Comparison of ENCODE assay signal across 14 cellular contexts in genomic region chr6:37622639-37623038, GRCh38.
DNase-seq lines count a peak whose midpoint lies in the region; ATAC-seq and TF ChIP-seq lines count a peak whose summit lies in the region.
"Had no signal": no experiment of that assay in that cellular context is flagged by ENCODE, and none has a peak within 500 bp of the region (broad histone marks: within the 10 kb centered on the region; RNA-seq: fewer than 3 reads in every experiment).

No MANE protein-coding gene starts in this region.

- H3K4me3 ChIP-seq in GM12865 (ENCODE audit: low read depth, low read length), result no peak overlapping the region
- H3K4me3 ChIP-seq in mammary epithelial cell (replicated peaks in 1 of 3; ENCODE audit: insufficient read depth in 1 of 3, low read depth in 2 of 3, low read length in 3 of 3), result no peak overlapping the region
- H3K4me3 ChIP-seq in Caco-2 (ENCODE audit: low read depth, low read length), result no peak overlapping the region
- H3K4me3 ChIP-seq: GM23248 had no signal

- no peaks in the 10 kb centered on the region for H3K9me3 ChIP-seq in mammary epithelial cell (replicated peaks; ENCODE audit: insufficient read depth, low read length)
- no peaks in the 10 kb centered on the region for H3K9me3 ChIP-seq in Caco-2

- peaks cover 18% of the 10 kb centered on the region for H3K4me1 Mint-ChIP-seq in activated T-helper 1 cell treated with anti-CD3 and anti-CD28 coated beads, Interleukin-12 subunit alpha, Interleukin-12 subunit beta, Interleukin-2, Interleukin-4 antibody, amounts not matched to agents 30 ng/mL and 10 ng/mL and 1 ng/mL, durations not matched to agents 14 hours and 24 hours and 36 hours (ENCODE audit: low read depth)
- H3K4me1 Mint-ChIP-seq in Caco-2 (ENCODE audit: low read depth, unreplicated experiment), result peaks cover 9% of the 10 kb centered on the region

- H3K27me3 Mint-ChIP-seq in activated T-helper 1 cell treated with anti-CD3 and anti-CD28 coated beads, Interleukin-12 subunit alpha, Interleukin-12 subunit beta, Interleukin-2, Interleukin-4 antibody, amounts not matched to agents 30 ng/mL and 10 ng/mL and 1 ng/mL, durations not matched to agents 14 hours and 24 hours and 36 hours (ENCODE audit: insufficient read depth), result peaks cover 12% of the 10 kb centered on the region
- H3K27me3 Mint-ChIP-seq in Caco-2 (ENCODE audit: insufficient read depth, unreplicated experiment), result peaks cover 5% of the 10 kb centered on the region

- POLR2A ChIA-PET in Caco-2 (lab: Charles Lee), result no interaction called here

- H3K36me3 ChIP-seq in mammary epithelial cell (ENCODE audit: insufficient read depth, low read length), result no peaks in the 10 kb centered on the region
- no peaks in the 10 kb centered on the region for H3K36me3 ChIP-seq in Caco-2 (ENCODE audit: control insufficient read depth, insufficient read depth, low read length)

- CTCF ChIA-PET in mammary epithelial cell (lab: Charles Lee; ENCODE audit: low non-redundant PET) (interaction anchor here (0.5 kb wide), 1 partner anchor 14 kb away, joined by 4 read pairs; no protein-coding TSS in a partner anchor), Caco-2 (lab: Charles Lee) (no interaction called here)

- no peak overlapping the region for H3K4me2 ChIP-seq in mammary epithelial cell (ENCODE audit: insufficient read depth, low read depth, low read length)

- no peaks in the 10 kb centered on the region for H4K20me1 ChIP-seq in mammary epithelial cell (ENCODE audit: insufficient read depth, low read length)

- no peak overlapping the region for H3K27ac ChIP-seq in mammary epithelial cell (ENCODE audit: insufficient read depth, low read depth, low read length)
- H3K27ac ChIP-seq: GM23248 had no signal

- intact Hi-C loops in activated T-helper 1 cell treated with anti-CD3 and anti-CD28 coated beads, Interleukin-12 subunit alpha, Interleukin-12 subunit beta, Interleukin-2, Interleukin-4 antibody, amounts not matched to agents 30 ng/mL and 10 ng/mL and 1 ng/mL, durations not matched to agents 14 hours and 24 hours and 36 hours (cut with micrococcal nuclease), result no loop called here
- intact Hi-C loops in mammary epithelial cell (cut with micrococcal nuclease), result loop anchor here (5.0 kb wide), 1 partner anchor 35 kb away; no protein-coding TSS in a partner anchor
- intact Hi-C loops in Caco-2 (cut with micrococcal nuclease; ENCODE audit: unreplicated experiment), result loop anchor here (1.0 kb wide), 1 partner anchor 14 kb away; no protein-coding TSS in a partner anchor

- DNase-seq in GM12865 (ENCODE audit: low read depth) (peak; percentile 24), M059J (ENCODE audit: low read depth) (peak; percentile 58), lung microvascular endothelial cell (ENCODE audit: low read depth in 2 of 2) (peak; percentile 19 to 40), mammary epithelial cell (no peak), Ammon's horn (ENCODE audit: low spot score) (no peak), Caco-2 (no peak)
- DNase-seq in activated T-helper 1 cell treated with anti-CD3 and anti-CD28 coated beads, Interleukin-12 subunit alpha, Interleukin-12 subunit beta, Interleukin-2, Interleukin-4 antibody, amounts not matched to agents 30 ng/mL and 10 ng/mL and 1 ng/mL, durations not matched to agents 14 hours and 24 hours and 36 hours (ENCODE audit: low spot score), result no peak
- DNase-seq: GM23248, NCI-H1105 treated with DMSO at 0.1 percent for 48 hours, NCI-H69, right cardiac atrium, SHP77, trophoblast cell had no signal

- no peak overlapping the region for H3K9ac ChIP-seq in mammary epithelial cell (ENCODE audit: insufficient read depth, low read length)
- H3K9ac ChIP-seq: GM23248 had no signal

- H3K9me3 Mint-ChIP-seq in activated T-helper 1 cell treated with anti-CD3 and anti-CD28 coated beads, Interleukin-12 subunit alpha, Interleukin-12 subunit beta, Interleukin-2, Interleukin-4 antibody, amounts not matched to agents 30 ng/mL and 10 ng/mL and 1 ng/mL, durations not matched to agents 14 hours and 24 hours and 36 hours, result no peaks in the 10 kb centered on the region
- no peaks in the 10 kb centered on the region for H3K9me3 Mint-ChIP-seq in Caco-2 (ENCODE audit: unreplicated experiment)

- H3K4me1 ChIP-seq in mammary epithelial cell (ENCODE audit: insufficient read depth, low read length), result peaks cover 27% of the 10 kb centered on the region
- H3K4me1 ChIP-seq in Caco-2, result no peaks in the 10 kb centered on the region

- dilution Hi-C loops in mammary epithelial cell (cut with HindIII; ENCODE audit: low sequenced_read_pairs), result no loop called here

- 96% methylated on average over 3 of the region's 3 CpGs for WGBS in mammary epithelial cell (ENCODE audit: low coverage, missing lambda C conversion rate)

- in situ Hi-C loops in mammary epithelial cell (cut with MboI; ENCODE audit: low sequenced_read_pairs in 2 of 2), result no loop called here

- TF ChIP-seq CTCF in GM12865 (IDR thresholded peaks at IDR 0.05; ENCODE audit: insufficient read depth, low read depth, low read length, missing control alignments), result no peak
- no peak for TF ChIP-seq CTCF in mammary epithelial cell (conservative IDR thresholded peaks at IDR 0.05 in 1 of 2, IDR thresholded peaks at IDR 0.05 in 1 of 2; ENCODE audit: extremely low read depth in 1 of 2, insufficient read depth in 1 of 2, low read depth in 1 of 2, low read length in 2 of 2)
- TF ChIP-seq CTCF in Caco-2 (IDR thresholded peaks at IDR 0.05; ENCODE audit: insufficient read depth in 1 of 2, low read depth in 1 of 2, low read length in 1 of 2, severe bottlenecking in 1 of 2, unreplicated experiment in 1 of 2), result no peak

- no peak overlapping the region for H3K4me3 Mint-ChIP-seq in activated T-helper 1 cell treated with anti-CD3 and anti-CD28 coated beads, Interleukin-12 subunit alpha, Interleukin-12 subunit beta, Interleukin-2, Interleukin-4 antibody, amounts not matched to agents 30 ng/mL and 10 ng/mL and 1 ng/mL, durations not matched to agents 14 hours and 24 hours and 36 hours
- H3K4me3 Mint-ChIP-seq in Caco-2 (ENCODE audit: unreplicated experiment), result no peak overlapping the region

- peak overlapping the region; percentile 49 for H3K27ac Mint-ChIP-seq in activated T-helper 1 cell treated with anti-CD3 and anti-CD28 coated beads, Interleukin-12 subunit alpha, Interleukin-12 subunit beta, Interleukin-2, Interleukin-4 antibody, amounts not matched to agents 30 ng/mL and 10 ng/mL and 1 ng/mL, durations not matched to agents 14 hours and 24 hours and 36 hours
- no peak overlapping the region for H3K27ac Mint-ChIP-seq in Caco-2 (ENCODE audit: unreplicated experiment)

- BruUV-seq in mammary epithelial cell (replicated peaks; lab: Mats Ljungman, UMichigan), result no TSS peak
- no TSS peak for BruUV-seq in Caco-2 (replicated peaks; lab: Mats Ljungman, UMichigan)

- H3K27me3 ChIP-seq in mammary epithelial cell (ENCODE audit: insufficient read depth, low read length) (no peaks in the 10 kb centered on the region), Caco-2 (replicated peaks; ENCODE audit: control insufficient read depth, insufficient read depth, low read length) (no peaks in the 10 kb centered on the region)

- H2AFZ ChIP-seq in mammary epithelial cell (ENCODE audit: low read depth, low read length), result no peak overlapping the region
- H2AFZ ChIP-seq: GM23248 had no signal

- ATAC-seq in GM19452 (IDR thresholded peaks at IDR 0.05; ENCODE audit: unreplicated experiment), result no peak
- ATAC-seq: right cardiac atrium had no signal

- no peaks in the 10 kb centered on the region for H3K79me2 ChIP-seq in mammary epithelial cell (ENCODE audit: insufficient read depth, low read length)

- H3K36me3 Mint-ChIP-seq in activated T-helper 1 cell treated with anti-CD3 and anti-CD28 coated beads, Interleukin-12 subunit alpha, Interleukin-12 subunit beta, Interleukin-2, Interleukin-4 antibody, amounts not matched to agents 30 ng/mL and 10 ng/mL and 1 ng/mL, durations not matched to agents 14 hours and 24 hours and 36 hours (ENCODE audit: low read depth), result no peaks in the 10 kb centered on the region
- no peaks in the 10 kb centered on the region for H3K36me3 Mint-ChIP-seq in Caco-2 (ENCODE audit: insufficient read depth, unreplicated experiment)

Comparison
In these comparisons a context has a peak if more than half of its experiments do, and no peak if none do; other contexts are left out.
1. DNase-seq: peak in GM12865 (single experiment), M059J (single experiment) and lung microvascular endothelial cell (2 of 2); none in activated T-helper 1 cell treated with anti-CD3 and anti-CD28 coated beads, Interleukin-12 subunit alpha, Interleukin-12 subunit beta, Interleukin-2, Interleukin-4 antibody, amounts not matched to agents 30 ng/mL and 10 ng/mL and 1 ng/mL, durations not matched to agents 14 hours and 24 hours and 36 hours (single experiment), mammary epithelial cell (single experiment), Ammon's horn (single experiment) and Caco-2 (0 of 2).